Comparison of ENCODE assay signal across 28 cellular contexts in genomic region chr17:19659366-19660177, GRCh38. TPM values are rescaled to one million over a fixed set of nuclear protein-coding genes. Genes with fewer than 3 reads are reported as not detected.
DNase-seq lines count a peak whose midpoint lies in the region; ATAC-seq and TF ChIP-seq lines count a peak whose summit lies in the region.
"Had no signal": no experiment of that assay in that cellular context is flagged by ENCODE, and none has a peak within 500 bp of the region (broad histone marks: within the 10 kb centered on the region; RNA-seq: fewer than 3 reads in every experiment).

No MANE protein-coding gene starts in this region.

- no peak overlapping the region for H2BK5ac ChIP-seq in IMR-90 (ENCODE audit: low read depth, low read length, poor library complexity, severe bottlenecking)

- no peak for TF ChIP-seq EP300 in sigmoid colon (IDR thresholded peaks at IDR 0.05)

- no peak overlapping the region for H3K23ac ChIP-seq in IMR-90 (ENCODE audit: low read depth, low read length)

- no peak overlapping the region for H3K18ac ChIP-seq in IMR-90 (ENCODE audit: low read depth, low read length)

- TF ChIP-seq CTCF in IMR-90 (conservative IDR thresholded peaks at IDR 0.05; ENCODE audit: low read depth, low read length) (no peak), adrenal gland (IDR thresholded peaks at IDR 0.05) (no peak), right lobe of liver (IDR thresholded peaks at IDR 0.05) (no peak), thoracic aorta (IDR thresholded peaks at IDR 0.05) (no peak), Peyer's patch (IDR thresholded peaks at IDR 0.05) (no peak), sigmoid colon (IDR thresholded peaks at IDR 0.05) (no peak)

- H3K9ac ChIP-seq in IMR-90 (ENCODE audit: low read depth, low read length) = no peak overlapping the region
- H3K9ac ChIP-seq: KMS-11 had no signal

- intact Hi-C loops in IMR-90 (cut with micrococcal nuclease) = no loop called here
- intact Hi-C loops in adrenal gland (cut with DNase I) = no loop called here
- intact Hi-C loops in right lobe of liver (cut with DNase I) = loop anchor here in 1 of 2 donors (10.0 kb wide), 1 partner anchor 145 kb away; no protein-coding TSS in a partner anchor
- intact Hi-C loops in sigmoid colon (cut with DNase I) = no loop called here

- ATAC-seq in IMR-90 (ENCODE audit: low read depth) (no peak), right lobe of liver (peak; percentile 22 to 47 (median 44)), thoracic aorta (ENCODE audit: insufficient number of reproducible peaks, low FRiP score, low read depth) (peak; percentile 36)
- ATAC-seq: activated T-cell treated with anti-CD3 and anti-CD28 coated beads, Interleukin-2, amount 50 U/mL, for 4 hours; heart right ventricle; naive thymus-derived CD4-positive, alpha-beta T cell; Right ventricle myocardium inferior; SK-N-SH treated with all-trans-retinoic acid at 6 μM for 48 hours had no signal

- H3K14ac ChIP-seq in IMR-90 (replicated peaks; ENCODE audit: low read depth, low read length) = no peak overlapping the region

- no peaks in the 10 kb centered on the region for H4K20me1 ChIP-seq in IMR-90 (ENCODE audit: insufficient read depth, low read length)

- no peak overlapping the region for H3K4me2 ChIP-seq in IMR-90 (ENCODE audit: low read depth, low read length)
- H3K4me2 ChIP-seq: KMS-11, smooth muscle cell had no signal

- H3K79me1 ChIP-seq in IMR-90 (ENCODE audit: low read depth in 1 of 2, low read length in 2 of 2) = no peaks in the 10 kb centered on the region

- no peak overlapping the region for H2AK9ac ChIP-seq in IMR-90 (replicated peaks; ENCODE audit: low read depth, low read length, poor library complexity)

- no peak overlapping the region for H2AK5ac ChIP-seq in IMR-90 (ENCODE audit: low read depth, low read length)

- H3K36me3 ChIP-seq in IMR-90 (ENCODE audit: control insufficient read depth, insufficient read depth, low read length) (no peaks in the 10 kb centered on the region; the same call in 1 of the 2 replicates), adrenal gland (replicated peaks in 1 of 2) (peaks cover 0 to 67% of the 10 kb centered on the region in 2 donors), right lobe of liver (peaks cover 0 to 27% (median 17%) of the 10 kb centered on the region in 4 donors), thoracic aorta (peaks cover 26% of the 10 kb centered on the region), Peyer's patch (peaks cover 0 to 72% (median 0%) of the 10 kb centered on the region in 3 donors), sigmoid colon (peaks cover 10 to 79% (median 21%) of the 10 kb centered on the region in 4 donors)

- TF ChIP-seq POLR2A in IMR-90 (IDR thresholded peaks at IDR 0.05; ENCODE audit: low read depth, low read length) (no peak), adrenal gland (IDR thresholded peaks at IDR 0.05) (no peak), right lobe of liver (IDR thresholded peaks at IDR 0.05) (no peak), Peyer's patch (IDR thresholded peaks at IDR 0.05) (no peak), sigmoid colon (IDR thresholded peaks at IDR 0.05) (no peak)

- H2BK120ac ChIP-seq in IMR-90 (ENCODE audit: low read depth, low read length) = no peak overlapping the region

- no peak overlapping the region for H4K8ac ChIP-seq in IMR-90 (ENCODE audit: low read depth in 2 of 2, low read length in 2 of 2)

- H3K27me3 ChIP-seq in IMR-90 (ENCODE audit: control insufficient read depth, insufficient read depth, low read length) (peaks cover 6% of the 10 kb centered on the region), adrenal gland (no peaks in the 10 kb centered on the region), right lobe of liver (no peaks in the 10 kb centered on the region), thoracic aorta (replicated peaks; ENCODE audit: insufficient read depth) (no peaks in the 10 kb centered on the region), Peyer's patch (no peaks in the 10 kb centered on the region), sigmoid colon (no peaks in the 10 kb centered on the region)
- H3K27me3 ChIP-seq: breast epithelium, heart right ventricle had no signal

- no peak overlapping the region for H3K27ac ChIP-seq in IMR-90 (ENCODE audit: insufficient read depth, low read length)
- H3K27ac ChIP-seq in adrenal gland = peak overlapping the region; percentile 10 to 75 (median 67)
- H3K27ac ChIP-seq in right lobe of liver = peak overlapping the region; percentile 59 to 88 (median 86)
- H3K27ac ChIP-seq in thoracic aorta = peak overlapping the region; percentile 45 to 60
- no peak overlapping the region for H3K27ac ChIP-seq in Peyer's patch
- H3K27ac ChIP-seq in sigmoid colon = no peak overlapping the region
- H3K27ac ChIP-seq: heart right ventricle, KMS-11 had no signal

- CTCF ChIA-PET in IMR-90 (lab: Yijun Ruan, JAX) = interaction anchor here (1.0 kb wide), 1 partner anchor 12 kb away, joined by 3 read pairs; no protein-coding TSS in a partner anchor

- no peaks in the 10 kb centered on the region for H3K9me1 ChIP-seq in IMR-90 (ENCODE audit: insufficient read depth, low read length)

- H2BK20ac ChIP-seq in IMR-90 (ENCODE audit: low read depth, low read length) = no peak overlapping the region

- H3K9me3 ChIP-seq in IMR-90 (ENCODE audit: control insufficient read depth, insufficient read depth, low read length) (peaks cover 1% of the 10 kb centered on the region; the same call in 1 of the 2 replicates), adrenal gland (replicated peaks in 1 of 3) (no peaks in the 10 kb centered on the region), right lobe of liver (no peaks in the 10 kb centered on the region), thoracic aorta (no peaks in the 10 kb centered on the region), Peyer's patch (no peaks in the 10 kb centered on the region), sigmoid colon (no peaks in the 10 kb centered on the region)
- H3K9me3 ChIP-seq: breast epithelium had no signal

- no peak overlapping the region for H3K56ac ChIP-seq in IMR-90 (ENCODE audit: extremely low read depth, insufficient read depth, low read length)

- BruUV-seq in IMR-90 (replicated peaks; lab: Mats Ljungman, UMichigan) = no TSS peak

- H3K4me1 ChIP-seq in IMR-90 (ENCODE audit: control insufficient read depth, insufficient read depth, low read length) (no peaks in the 10 kb centered on the region), adrenal gland (replicated peaks in 1 of 2) (peaks cover 25 to 34% of the 10 kb centered on the region in 2 donors), right lobe of liver (peaks cover 0 to 85% (median 31%) of the 10 kb centered on the region in 4 donors), thoracic aorta (ENCODE audit: control insufficient read depth in 1 of 2, low read depth in 2 of 2) (peaks cover 7 to 46% of the 10 kb centered on the region in 2 donors), Peyer's patch (peaks cover 0 to 5% (median 0%) of the 10 kb centered on the region in 4 donors), sigmoid colon (peaks cover 0 to 19% (median 0%) of the 10 kb centered on the region in 4 donors)
- H3K4me1 ChIP-seq: breast epithelium had no signal

- H4K91ac ChIP-seq in IMR-90 (ENCODE audit: insufficient read depth, low read depth, low read length) = no peak overlapping the region

- POLR2A ChIA-PET in IMR-90 (lab: Charles Lee; ENCODE audit: unreplicated experiment) = no interaction called here

- in situ Hi-C loops in IMR-90 (cut with MboI; ENCODE audit: low sequenced_read_pairs) = no loop called here

- DNase-seq in IMR-90 (no peak), adrenal gland (peak; percentile 58 to 89 (median 80)), right lobe of liver (no peak), thoracic aorta (ENCODE audit: low spot score) (no peak), Peyer's patch (no peak), mucosa of gallbladder (ENCODE audit: low spot score) (no peak), sigmoid colon (no peak)
- DNase-seq: activated CD4-positive, alpha-beta T cell treated with anti-CD3 and anti-CD28 coated beads for 48 hours; activated naive CD4-positive, alpha-beta T cell treated with Interleukin-2 at 50 U/mL for 16 hours; activated T-cell treated with anti-CD3 and anti-CD28 coated beads, Interleukin-2, amount 50 U/mL, for 4 hours; CD4-positive, CD25-positive, alpha-beta regulatory T cell; effector CD8-positive, alpha-beta T cell; erythroblast; foreskin fibroblast; heart right ventricle; naive thymus-derived CD4-positive, alpha-beta T cell; NCI-H1436; NCI-H446; NCI-H82; stimulated activated CD4-positive, alpha-beta T cell treated with anti-CD3 and anti-CD28 coated beads, Interleukin-2, amount 100 ng/mL, for 24 hours had no signal

- H4K5ac ChIP-seq in IMR-90 (ENCODE audit: low read depth, low read length) = no peak overlapping the region

- no peak overlapping the region for H2BK15ac ChIP-seq in IMR-90 (ENCODE audit: low read depth, low read length)

- dilution Hi-C loops in IMR-90 (cut with HindIII; ENCODE audit: low sequenced_read_pairs, unreplicated experiment) = no loop called here

- 98% methylated on average over 7 of the region's 7 CpGs; no CpG with 5 or more reads in 1 of the 2 experiments for WGBS in IMR-90 (ENCODE audit: extremely low coverage in 2 of 2, insufficient read length in 1 of 2), 2 experiments
- 46 to 79% (median 54%) methylated on average over 7 of the region's 7 CpGs for WGBS in adrenal gland, 4 donors
- 38% methylated on average over 7 of the region's 7 CpGs for WGBS in right lobe of liver (ENCODE audit: insufficient coverage, low coverage, low lambda C conversion rate, missing lambda C conversion rate)
- WGBS in sigmoid colon, 2 donors = 94 to 98% methylated on average over 7 of the region's 7 CpGs

- H3K4ac ChIP-seq in IMR-90 (ENCODE audit: low read depth, low read length) = no peak overlapping the region

- no peak for TF ChIP-seq RAD21 in IMR-90 (IDR thresholded peaks at IDR 0.05; ENCODE audit: low read length)

- H2AFZ ChIP-seq in IMR-90 (replicated peaks; ENCODE audit: low read length, poor library complexity) = no peak overlapping the region

- no peak overlapping the region for H3K4me3 ChIP-seq in IMR-90 (ENCODE audit: insufficient read depth, low read depth, low read length)
- no peak overlapping the region for H3K4me3 ChIP-seq in adrenal gland
- no peak overlapping the region for H3K4me3 ChIP-seq in right lobe of liver
- no peak overlapping the region for H3K4me3 ChIP-seq in thoracic aorta
- no peak overlapping the region for H3K4me3 ChIP-seq in Peyer's patch
- no peak overlapping the region for H3K4me3 ChIP-seq in sigmoid colon
- H3K4me3 ChIP-seq: breast epithelium, heart right ventricle, smooth muscle cell had no signal

RNA-seq across cellular contexts. Expression of gene ALDH3A2, which starts 11.0 kb away (rescaled TPM):
- total RNA-seq in IMR-90 (2012; rRNA removed) (6.9 and 7.9 TPM in 2 replicates), adrenal gland (1,000 to 10,000 TPM in 1 of 8 donors, 100 to 1,000 TPM in 7; 312 to 1,009 (median 444) TPM), right lobe of liver (100 to 1,000 TPM; 102 to 264 (median 182) TPM), thoracic aorta (100 to 1,000 TPM in 1 of 2 donors, 10 to 100 TPM in 1; 98.1 to 125 TPM), Peyer's patch (100 to 1,000 TPM; 171 to 330 (median 269) TPM), mucosa of gallbladder (373 TPM), sigmoid colon (100 to 1,000 TPM in 1 of 4 donors, 10 to 100 TPM in 3; 56.8 to 104 (median 78.2) TPM)
- polyA plus RNA-seq in IMR-90 (2012; rRNA removed) (2.8 and 4.0 TPM in 2 replicates), adrenal gland (100 to 1,000 TPM in 2 of 3 donors, 10 to 100 TPM in 1; 99.1 to 951 (median 170) TPM), sigmoid colon (10 to 100 TPM; 45.0 to 69.6 (median 53.0) TPM)
- polyA plus RNA-seq in IMR-90 (2012; cell fraction: cytosol; rRNA removed) = 1.9 and 2.6 TPM in 2 replicates
- 3.7 and 6.9 TPM in 2 replicates for polyA plus RNA-seq in IMR-90 (2012; cell fraction: nucleus; rRNA removed; ENCODE audit: low replicate concordance)

RNA-seq across cellular contexts. Expression of gene SLC47A2, which starts 56.8 kb away (rescaled TPM):
- not detected in 2 replicates for total RNA-seq in IMR-90 (2012; rRNA removed)
- not detected in 2 replicates for polyA plus RNA-seq in IMR-90 (2012; rRNA removed)
- polyA plus RNA-seq in IMR-90 (2012; cell fraction: cytosol; rRNA removed) = not detected in 2 replicates
- not detected in 2 replicates for polyA plus RNA-seq in IMR-90 (2012; cell fraction: nucleus; rRNA removed; ENCODE audit: low replicate concordance)
- total RNA-seq in adrenal gland = 1 to 10 TPM in 1 of 8 donors, under 1 TPM in 2, not detected in 5; 0.28 to 1.3 (median 0.36) TPM
- polyA plus RNA-seq in adrenal gland = under 1 TPM in 1 of 3 donors, not detected in 2; 0.10 TPM
- total RNA-seq in right lobe of liver = not detected
- total RNA-seq in thoracic aorta = not detected
- total RNA-seq in Peyer's patch = 1 to 10 TPM in 3 of 4 donors, not detected in 1; 3.9 to 6.8 (median 6.3) TPM
- not detected for total RNA-seq in mucosa of gallbladder
- total RNA-seq in sigmoid colon = not detected
- under 1 TPM; 0.35 to 0.60 (median 0.46) TPM for polyA plus RNA-seq in sigmoid colon
- total RNA-seq: activated T-cell treated with anti-CD3 and anti-CD28 coated beads, Interleukin-2, amount 50 U/mL, for 4 hours; CD4-positive, CD25-positive, alpha-beta regulatory T cell; HT1080; naive thymus-derived CD4-positive, alpha-beta T cell; Right ventricle myocardium inferior; smooth muscle cell; T-helper 2 cell treated with Interferon-gamma antibody and Interleukin-4, amounts not matched to agents 100 ng/mL and 5 ng/mL, for 36 hours; ureter had no signal
- polyA plus RNA-seq: CD4-positive, CD25-positive, alpha-beta regulatory T cell; heart right ventricle; naive thymus-derived CD4-positive, alpha-beta T cell; smooth muscle cell had no signal

Comparison
In these comparisons a context has a peak if more than half of its experiments do, and no peak if none do; other contexts are left out.
1. DNase-seq: peak in adrenal gland (7 of 7); none in IMR-90 (single experiment), right lobe of liver (0 of 3), thoracic aorta (single experiment), Peyer's patch (0 of 3), mucosa of gallbladder (single experiment) and sigmoid colon (single experiment).
2. H3K27ac ChIP-seq: peak in adrenal gland (5 of 5), right lobe of liver (3 of 3) and thoracic aorta (2 of 2); none in IMR-90 (single experiment), Peyer's patch (0 of 4) and sigmoid colon (0 of 4).